In the genomic region with DNA sequence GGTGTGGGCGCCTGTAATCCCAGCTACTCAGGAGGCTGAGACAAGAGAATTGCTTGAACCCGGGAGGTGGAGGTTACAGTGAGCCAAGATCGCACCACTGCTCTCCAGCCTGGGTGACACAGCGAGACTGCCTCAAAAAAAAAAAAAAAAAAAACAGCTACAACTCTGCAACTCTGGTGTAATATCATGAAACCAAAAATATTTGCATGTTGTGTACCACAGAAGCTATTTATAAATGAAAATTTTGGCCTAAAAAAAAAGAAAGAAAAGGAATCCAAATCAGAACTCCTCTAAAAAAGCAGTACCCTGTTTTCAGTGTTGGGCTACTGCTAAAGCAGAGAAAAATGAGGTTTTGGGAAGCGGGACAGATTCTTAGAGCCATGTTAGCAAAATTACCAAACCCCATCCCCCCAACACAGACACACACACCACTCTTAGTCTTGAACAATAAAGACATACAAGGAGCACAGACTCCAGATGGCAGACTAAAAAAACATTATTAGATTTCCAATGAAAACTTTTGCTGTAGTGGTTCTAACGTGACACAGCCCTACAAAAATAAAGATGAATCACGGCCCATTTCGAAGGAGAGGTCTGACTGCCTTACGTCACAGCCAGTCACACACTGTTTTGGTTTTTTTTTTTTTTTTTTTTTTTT, we compare ENCODE assay signal across 10 cellular contexts. TPM values are rescaled to one million over a fixed set of nuclear protein-coding genes. Genes with fewer than 3 reads are reported as not detected.
DNase-seq lines count a peak whose midpoint lies in the region; ATAC-seq, FAIRE-seq and TF ChIP-seq lines count a peak whose summit lies in the region.
"Had no signal": no experiment of that assay in that cellular context is flagged by ENCODE, and none has a peak within 500 bp of the region (broad histone marks: within the 10 kb centered on the region; RNA-seq: fewer than 3 reads in every experiment).

No MANE protein-coding gene starts in this region.

- H3K4me1 Mint-ChIP-seq in endothelial cell (ENCODE audit: unreplicated experiment), result no peaks in the 10 kb centered on the region
- H3K4me1 Mint-ChIP-seq in stimulated activated naive CD8-positive, alpha-beta T cell treated with anti-CD3 and anti-CD28 coated beads, Interleukin-15, amount 100 ng/mL, for 72 hours, result no peaks in the 10 kb centered on the region

- H3K4me3 ChIP-seq in NB4 (ENCODE audit: low read depth, low read length), result no peak overlapping the region
- H3K4me3 ChIP-seq in esophagus squamous epithelium, result no peak overlapping the region
- H3K4me3 ChIP-seq in skeletal muscle cell (ENCODE audit: low read depth, low read length), result no peak overlapping the region
- H3K4me3 ChIP-seq in kidney (ENCODE audit: low read length in 2 of 2), result no peak overlapping the region

- no peak overlapping the region for H3K9ac ChIP-seq in kidney (ENCODE audit: low read length in 2 of 2)

- WGBS in esophagus squamous epithelium, 2 donors, result 52 to 66% methylated on average over 8 to 9 of the region's 9 CpGs

- intact Hi-C loops in esophagus squamous epithelium (cut with DNase I) (no loop called here), kidney (cut with DNase I) (no loop called here)

- CTCF ChIA-PET in GM10248 (lab: Yijun Ruan, JAX), result interaction anchor here (0.7 to 1.5 kb wide), 2 partner anchors 30 to 35 kb away, joined by 3 read pairs; no protein-coding TSS in a partner anchor

- H3K36me3 ChIP-seq in esophagus squamous epithelium (no peaks in the 10 kb centered on the region), kidney (ENCODE audit: control insufficient read depth in 1 of 2, insufficient read depth in 2 of 2, low read length in 2 of 2) (no peaks in the 10 kb centered on the region)

- H3K27ac Mint-ChIP-seq in endothelial cell (ENCODE audit: unreplicated experiment), result no peak overlapping the region
- no peak overlapping the region for H3K27ac Mint-ChIP-seq in stimulated activated naive CD8-positive, alpha-beta T cell treated with anti-CD3 and anti-CD28 coated beads, Interleukin-15, amount 100 ng/mL, for 72 hours

- peaks cover 8% of the 10 kb centered on the region for H3K36me3 Mint-ChIP-seq in endothelial cell (ENCODE audit: low read depth, unreplicated experiment)

- no peak overlapping the region for H3K4me3 Mint-ChIP-seq in endothelial cell (ENCODE audit: unreplicated experiment)
- H3K4me3 Mint-ChIP-seq in stimulated activated naive CD8-positive, alpha-beta T cell treated with anti-CD3 and anti-CD28 coated beads, Interleukin-15, amount 100 ng/mL, for 72 hours, result no peak overlapping the region

- ATAC-seq in HG02981 (IDR thresholded peaks at IDR 0.05; ENCODE audit: unreplicated experiment), result no peak
- ATAC-seq in stimulated activated naive CD8-positive, alpha-beta T cell treated with anti-CD3 and anti-CD28 coated beads, Interleukin-15, amount 100 ng/mL, for 72 hours, result no peak

- H3K9me3 ChIP-seq in esophagus squamous epithelium (peaks cover 0 to 14% (median 4%) of the 10 kb centered on the region in 3 donors), kidney (ENCODE audit: control insufficient read depth in 1 of 2, low read length in 2 of 2) (no peaks in the 10 kb centered on the region)

- H3K4me1 ChIP-seq in esophagus squamous epithelium (peaks cover 0 to 3% (median 0%) of the 10 kb centered on the region in 3 donors), kidney (ENCODE audit: control insufficient read depth in 1 of 2, insufficient read depth in 1 of 2, low read depth in 1 of 2, low read length in 2 of 2) (peaks cover 0 to 2% of the 10 kb centered on the region in 2 donors)

- peak overlapping the region in 3 of 4 donors; percentile 13 to 57 (median 25) for H3K27ac ChIP-seq in esophagus squamous epithelium
- H3K27ac ChIP-seq in kidney (ENCODE audit: low read depth in 2 of 2, low read length in 2 of 2), result peak overlapping the region in 1 of 2 donors; percentile 75

- H3K27me3 Mint-ChIP-seq in endothelial cell (ENCODE audit: unreplicated experiment), result peaks cover 2% of the 10 kb centered on the region
- H3K27me3 Mint-ChIP-seq in stimulated activated naive CD8-positive, alpha-beta T cell treated with anti-CD3 and anti-CD28 coated beads, Interleukin-15, amount 100 ng/mL, for 72 hours, result no peaks in the 10 kb centered on the region

- peak; percentile 58 for DNase-seq in GM10248 (ENCODE audit: extremely low spot score)
- peak; percentile 63 for DNase-seq in NB4 (ENCODE audit: low read depth)
- DNase-seq in esophagus squamous epithelium (lab: John Stamatoyannopoulos, UW), result no peak
- DNase-seq in skeletal muscle cell (ENCODE audit: low read depth), result peak; percentile 12
- DNase-seq in kidney, result no peak
- DNase-seq in endothelial cell (ENCODE audit: low spot score), result no peak
- DNase-seq in stimulated activated naive CD8-positive, alpha-beta T cell treated with anti-CD3 and anti-CD28 coated beads, Interleukin-15, amount 100 ng/mL, for 72 hours, result no peak
- DNase-seq: activated CD8-positive, alpha-beta memory T cell treated with anti-CD3 and anti-CD28 coated beads for 24 hours; NCI-H1436 treated with DMSO at 0.1 percent for 48 hours had no signal

- TF ChIP-seq POLR2A in NB4 (IDR thresholded peaks at IDR 0.05; ENCODE audit: extremely low read depth, insufficient read length), result no peak
- no peak for TF ChIP-seq POLR2A in esophagus squamous epithelium (IDR thresholded peaks at IDR 0.05)

- FAIRE-seq in kidney (lab: Jason Lieb, UNC), result no peak

- TF ChIP-seq CTCF in GM10248 (IDR thresholded peaks at IDR 0.05; ENCODE audit: control extremely low read depth, extremely low read depth, low read depth, missing control alignments), result no peak
- TF ChIP-seq CTCF in NB4 (IDR thresholded peaks at IDR 0.05; ENCODE audit: low read depth, low read length), result no peak
- TF ChIP-seq CTCF in esophagus squamous epithelium (IDR thresholded peaks at IDR 0.05), result no peak
- TF ChIP-seq CTCF in kidney (IDR thresholded peaks at IDR 0.05; ENCODE audit: borderline replicate concordance, extremely low read depth, insufficient read depth), result no peak
- no peak for TF ChIP-seq CTCF in endothelial cell (IDR thresholded peaks at IDR 0.05; ENCODE audit: unreplicated experiment)

- no peaks in the 10 kb centered on the region for H3K27me3 ChIP-seq in esophagus squamous epithelium

- POLR2A ChIA-PET in GM10248 (lab: Yijun Ruan, JAX), result interaction anchor here (0.6 kb wide), 3 partner anchors 295 to 1058 kb away, joined by 3 to 4 read pairs (median 3); partner anchors contain the start of gene SLC25A23

- no peaks in the 10 kb centered on the region for H3K9me3 Mint-ChIP-seq in endothelial cell (ENCODE audit: unreplicated experiment)
- H3K9me3 Mint-ChIP-seq in stimulated activated naive CD8-positive, alpha-beta T cell treated with anti-CD3 and anti-CD28 coated beads, Interleukin-15, amount 100 ng/mL, for 72 hours, result peaks cover 7% of the 10 kb centered on the region in 2 donors

RNA-seq across cellular contexts. Expression of gene INSR, which starts 51.5 kb away (rescaled TPM):
- total RNA-seq in esophagus squamous epithelium, result 10 to 100 TPM in 3 of 4 donors, 1 to 10 TPM in 1; 4.9 to 33.4 (median 10.8) TPM
- 50.4 TPM for total RNA-seq in kidney
- 15.5 TPM for polyA plus RNA-seq in kidney (ENCODE audit: insufficient read depth, low read depth, low replicate concordance)
- 28.9 TPM for total RNA-seq in endothelial cell (ENCODE audit: unreplicated experiment)

Comparison
In these comparisons a context has a peak if more than half of its experiments do, and no peak if none do; other contexts are left out.
1. DNase-seq: peak in GM10248 (single experiment), NB4 (single experiment) and skeletal muscle cell (single experiment); none in esophagus squamous epithelium (single experiment), kidney (single experiment), endothelial cell (single experiment) and stimulated activated naive CD8-positive, alpha-beta T cell treated with anti-CD3 and anti-CD28 coated beads, Interleukin-15, amount 100 ng/mL, for 72 hours (0 of 2).